ENCODE assay signal across 1 cellular context in genomic region chr17:2394775-2395191, GRCh38.
TF ChIP-seq lines count a peak whose summit lies in the region.

No MANE protein-coding gene starts in this region.

TF ChIP-seq in HCT116, 20 proteins besides CTCF, POLR2A, EP300 and RAD21 (continued from another document):
- TF ChIP-seq EZH2phosphoT487 (IDR thresholded peaks at IDR 0.05; ENCODE audit: borderline replicate concordance) (no peak), POLR2AphosphoS5 (IDR thresholded peaks at IDR 0.05; ENCODE audit: low read depth, low read length) (no peak; the same call in 1 of the 2 replicates), EZH2 (IDR thresholded peaks at IDR 0.05) (no peak), ZFX (IDR thresholded peaks at IDR 0.05) (no peak), SP1 (IDR thresholded peaks at IDR 0.05; ENCODE audit: low read depth) (no peak)
